In genomic region chr10:128064615-128065580, GRCh38 we compare ENCODE assay signal across 8 cellular contexts.
DNase-seq lines count a peak whose midpoint lies in the region; ATAC-seq and TF ChIP-seq lines count a peak whose summit lies in the region.

No MANE protein-coding gene starts in this region.

- no peak overlapping the region for H3K4me3 ChIP-seq in thyroid gland (replicated peaks in 1 of 3)

- no peaks in the 10 kb centered on the region for H3K79me2 ChIP-seq in H9 (ENCODE audit: insufficient read depth, low read length)

- no peak overlapping the region for H3K9ac ChIP-seq in H9 (ENCODE audit: extremely low read depth, insufficient read length, low read length)

- H3K23ac ChIP-seq in H9 (ENCODE audit: insufficient read length, low read depth, low read length) = no peak overlapping the region

- no peak overlapping the region for H3K56ac ChIP-seq in H9 (ENCODE audit: insufficient read length, low read depth, low read length)

- H4K91ac ChIP-seq in H9 (ENCODE audit: insufficient read length, low read depth, low read length) = no peak overlapping the region

- H3K18ac ChIP-seq in H9 (ENCODE audit: insufficient read length, low read depth, low read length) = no peak overlapping the region

- no peak overlapping the region for H3K14ac ChIP-seq in H9 (ENCODE audit: insufficient read depth, low read length)

- peak; percentile 60 for DNase-seq in T-helper 9 cell
- DNase-seq in anterior cingulate cortex (lab: John Stamatoyannopoulos, UW) = peak in 54 of 58 donors; percentile 10 to 90 (median 62)
- DNase-seq in kidney tubule cell (ENCODE audit: low spot score) = peak; percentile 81
- peak; percentile 51 for DNase-seq in stimulated activated CD8-positive, alpha-beta memory T cell treated with anti-CD3 and anti-CD28 coated beads, Interleukin-12 subunit alpha, Interleukin-12 subunit beta, amount 100 ng/mL, for 1 hour (ENCODE audit: low read depth)
- DNase-seq in thyroid gland = no peak
- no peak for DNase-seq in H9

- no peak overlapping the region for H2AK5ac ChIP-seq in H9 (ENCODE audit: insufficient read length, low read length)

- intact Hi-C loops in thyroid gland (cut with DNase I) = no loop called here

- ATAC-seq in HG03175 (IDR thresholded peaks at IDR 0.05; ENCODE audit: unreplicated experiment) = peak; percentile 63

- no peak overlapping the region for H3K4me3 Mint-ChIP-seq in H9

- no peak overlapping the region for H2AFZ ChIP-seq in H9 (ENCODE audit: low read length)

- H3K4me1 ChIP-seq in thyroid gland (peaks cover 0 to 23% of the 10 kb centered on the region in 2 donors), H9 (ENCODE audit: insufficient read depth, low read length) (peaks cover 2% of the 10 kb centered on the region; the same call in 1 of the 2 replicates)

- no peak overlapping the region for H3K4me2 ChIP-seq in H9 (ENCODE audit: insufficient read depth, insufficient read length, low read length)

- no peak overlapping the region for H3K4ac ChIP-seq in H9 (ENCODE audit: low read depth, low read length)

- no peaks in the 10 kb centered on the region for H3K9me3 ChIP-seq in thyroid gland
- H3K9me3 ChIP-seq in H9 (ENCODE audit: control insufficient read depth, low read depth, low read length) = no peaks in the 10 kb centered on the region

- H4K8ac ChIP-seq in H9 (replicated peaks; ENCODE audit: insufficient read length, low read depth, low read length) = no peak overlapping the region

- H3K36me3 Mint-ChIP-seq in H9 (ENCODE audit: insufficient read depth in 1 of 3, low read depth in 3 of 3) = peaks cover 4 to 8% (median 6%) of the 10 kb centered on the region in 3 experiments

- H2BK120ac ChIP-seq in H9 (ENCODE audit: low read depth, low read length, poor library complexity, severe bottlenecking) = no peak overlapping the region

- H2BK12ac ChIP-seq in H9 (ENCODE audit: insufficient read length, low read depth, low read length) = no peak overlapping the region

- H3K27ac ChIP-seq in thyroid gland (peak overlapping the region in 1 of 3 donors; percentile 43), H9 (ENCODE audit: insufficient read length, low read depth, low read length) (no peak overlapping the region)

- H3K9me3 Mint-ChIP-seq in H9 = peaks cover 5% of the 10 kb centered on the region in 2 experiments; a peak in 2 of 5 replicates

- WGBS in thyroid gland, 2 donors = 76 to 82% methylated on average over 20 to 21 of the region's 21 CpGs
- WGBS in H9 (ENCODE audit: extremely low coverage, insufficient read length, low lambda C conversion rate) = no CpG with 5 or more reads among the region's 21 CpGs

- no peaks in the 10 kb centered on the region for H3K79me1 ChIP-seq in H9 (ENCODE audit: insufficient read depth, low read depth, low read length, poor library complexity, severe bottlenecking)

- no peaks in the 10 kb centered on the region for H4K20me1 ChIP-seq in H9 (ENCODE audit: control insufficient read depth, insufficient read depth, insufficient read length)

- H3K4me1 Mint-ChIP-seq in H9 = peaks cover 30 to 31% of the 10 kb centered on the region in 2 experiments

- no peaks in the 10 kb centered on the region for H3K27me3 ChIP-seq in thyroid gland
- no peaks in the 10 kb centered on the region for H3K27me3 ChIP-seq in H9 (ENCODE audit: insufficient read depth, low read length)

- no peak overlapping the region for H2BK20ac ChIP-seq in H9 (ENCODE audit: low read depth, low read length, poor library complexity, severe bottlenecking)

- H3K36me3 ChIP-seq in thyroid gland = no peaks in the 10 kb centered on the region

- no peak overlapping the region for H3T11ph ChIP-seq in H9 (ENCODE audit: low read length)

- peaks cover 4% of the 10 kb centered on the region for H3K27me3 Mint-ChIP-seq in H9 (ENCODE audit: low read depth)

- no peak for TF ChIP-seq CTCF in thyroid gland (IDR thresholded peaks at IDR 0.05)
- no peak for TF ChIP-seq CTCF in H9 (conservative IDR thresholded peaks at IDR 0.05)

- TF ChIP-seq POLR2A in GM19099 (IDR thresholded peaks at IDR 0.05; ENCODE audit: extremely low read depth, insufficient read length, low read depth) (peak; percentile 38), thyroid gland (IDR thresholded peaks at IDR 0.05) (no peak)

- no peak overlapping the region for H3K27ac Mint-ChIP-seq in H9

- no peak overlapping the region for H2BK15ac ChIP-seq in H9 (ENCODE audit: low read depth, low read length)

- H4K5ac ChIP-seq in H9 (ENCODE audit: insufficient read length, low read depth, low read length) = no peak overlapping the region

- H2BK5ac ChIP-seq in H9 (ENCODE audit: insufficient read length, low read length) = no peak overlapping the region

- H3K23me2 ChIP-seq in H9 (ENCODE audit: insufficient read length, low read depth, low read length, poor library complexity, severe bottlenecking) = no peaks in the 10 kb centered on the region

Comparison
In these comparisons a context has a peak if more than half of its experiments do, and no peak if none do; other contexts are left out.
1. DNase-seq: peak in T-helper 9 cell (single experiment), anterior cingulate cortex (54 of 58), kidney tubule cell (single experiment) and stimulated activated CD8-positive, alpha-beta memory T cell treated with anti-CD3 and anti-CD28 coated beads, Interleukin-12 subunit alpha, Interleukin-12 subunit beta, amount 100 ng/mL, for 1 hour (single experiment); none in thyroid gland (0 of 2) and H9 (single experiment).